ENCODE assay signal across 15 cellular contexts in genomic region chr6:47407295-47408281, GRCh38.
DNase-seq lines count a peak whose midpoint lies in the region; ATAC-seq and TF ChIP-seq lines count a peak whose summit lies in the region.
"Had no signal": no experiment of that assay in that cellular context is flagged by ENCODE, and none has a peak within 500 bp of the region (broad histone marks: within the 10 kb centered on the region; RNA-seq: fewer than 3 reads in every experiment).

No MANE protein-coding gene starts in this region.

- H3K4me2 ChIP-seq in PC-9: peak overlapping the region; percentile 64; the same call in 1 of the 2 replicates

- peak; percentile 33 for ATAC-seq in foreskin keratinocyte
- no peak for ATAC-seq in HG02938 (IDR thresholded peaks at IDR 0.05; ENCODE audit: unreplicated experiment)
- ATAC-seq: stimulated activated effector memory CD8-positive, alpha-beta T cell treated with anti-CD3 and anti-CD28 coated beads, Interleukin-12 subunit alpha, Interleukin-12 subunit beta, amount 100 ng/mL, for 72 hours had no signal

- POLR2A ChIA-PET in PC-9 (lab: Charles Lee; ENCODE audit: unreplicated experiment): interaction anchor here (0.6 to 1.1 kb wide), 3 partner anchors 70 to 165 kb away, joined by 3 to 5 read pairs (median 3); no protein-coding TSS in a partner anchor

- H3K4me3 ChIP-seq in PC-9 (no peak overlapping the region), spleen (no peak overlapping the region)

- CTCF ChIA-PET in PC-9 (lab: Charles Lee): interaction anchor here (0.5 to 1.0 kb wide), 2 partner anchors 313 to 579 kb away, joined by 4 to 8 read pairs; no protein-coding TSS in a partner anchor

- H3K36me3 ChIP-seq in PC-9 (ENCODE audit: low read depth) (no peaks in the 10 kb centered on the region), spleen (no peaks in the 10 kb centered on the region)

- TF ChIP-seq CTCF in PC-9 (conservative IDR thresholded peaks at IDR 0.05) (no peak), foreskin keratinocyte (conservative IDR thresholded peaks at IDR 0.05) (no peak), spleen (IDR thresholded peaks at IDR 0.05 in 8 of 11, conservative IDR thresholded peaks at IDR 0.05 in 3 of 11) (no peak)

- H3K4me1 ChIP-seq in PC-9 (replicated peaks; ENCODE audit: insufficient read depth) (peaks cover 58% of the 10 kb centered on the region), foreskin keratinocyte (no peaks in the 10 kb centered on the region), spleen (no peaks in the 10 kb centered on the region)

- H4K20me1 ChIP-seq in PC-9 (ENCODE audit: insufficient read depth): no peaks in the 10 kb centered on the region

- 96 to 100% (median 100%) methylated on average over 1 of the region's 1 CpG for WGBS in spleen, 5 donors

- H3K9me2 ChIP-seq in PC-9 (ENCODE audit: insufficient read depth): no peaks in the 10 kb centered on the region

- H3K9me3 ChIP-seq in PC-9 (ENCODE audit: insufficient read depth, low read depth): no peaks in the 10 kb centered on the region
- H3K9me3 ChIP-seq in spleen: no peaks in the 10 kb centered on the region

- H3K27me3 ChIP-seq in PC-9 (ENCODE audit: insufficient read depth, low read depth): no peaks in the 10 kb centered on the region
- H3K27me3 ChIP-seq in foreskin keratinocyte: no peaks in the 10 kb centered on the region
- H3K27me3 ChIP-seq in spleen (replicated peaks in 1 of 7): no peaks in the 10 kb centered on the region

- no peak for TF ChIP-seq POLR2A in spleen (IDR thresholded peaks at IDR 0.05)

- intact Hi-C loops in PC-9 (cut with micrococcal nuclease; ENCODE audit: unreplicated experiment): loop anchor here (5.0 to 10.0 kb wide), 2 partner anchors 75 to 313 kb away; no protein-coding TSS in a partner anchor
- intact Hi-C loops in spleen (cut with DNase I; ENCODE audit: low total_unique reads): no loop called here

- 0 out of 2 replicates have a peak overlapping the region, but pooled peaks have one; percentile 2 for H2AFZ ChIP-seq in PC-9

- DNase-seq in DMS79 treated with DMSO at 0.1 percent for 48 hours (lab: John Stamatoyannopoulos, UW) (peak; percentile 83), PC-9 (peak in 1 of 2 experiments; percentile 98), foreskin keratinocyte (peak in 1 of 2 donors; percentile 25), renal cortical epithelial cell (ENCODE audit: low read depth) (peak; percentile 97), spleen (no peak), NCI-H1105 treated with DMSO at 0.1 percent for 48 hours (lab: John Stamatoyannopoulos, UW) (no peak)
- DNase-seq: activated CD4-positive, alpha-beta T cell treated with anti-CD3 and anti-CD28 coated beads, Interleukin-2, amount 50 U/mL, for 4 hours; anterior cingulate cortex; CD4-positive, alpha-beta T cell; foreskin fibroblast; islet precursor cell; naive B cell; stimulated activated CD4-positive, alpha-beta T cell treated with anti-CD3 and anti-CD28 coated beads, Interleukin-4, amount 100 ng/mL, for 1 hour had no signal

- H3F3A ChIP-seq in PC-9 (ENCODE audit: insufficient read depth, low read depth): peaks cover 44% of the 10 kb centered on the region

- H3K27ac ChIP-seq in PC-9 (peak overlapping the region; percentile 92), foreskin keratinocyte (no peak overlapping the region), spleen (no peak overlapping the region)

- BruUV-seq in PC-9 (replicated peaks; lab: Mats Ljungman, UMichigan): no TSS peak

- no peaks in the 10 kb centered on the region; the same call in 1 of the 2 replicates for H3K79me2 ChIP-seq in PC-9 (ENCODE audit: low read depth)

Comparison
In these comparisons a context has a peak if more than half of its experiments do, and no peak if none do; other contexts are left out.
1. DNase-seq: peak in DMS79 treated with DMSO at 0.1 percent for 48 hours (single experiment) and renal cortical epithelial cell (single experiment); none in spleen (single experiment) and NCI-H1105 treated with DMSO at 0.1 percent for 48 hours (single experiment).